In genomic region chr18:49178736-49179135, GRCh38 we compare ENCODE assay signal across 8 cellular contexts.
DNase-seq lines count a peak whose midpoint lies in the region; ATAC-seq, FAIRE-seq and TF ChIP-seq lines count a peak whose summit lies in the region.

No MANE protein-coding gene starts in this region.

- no peak for ATAC-seq in HG02970 (IDR thresholded peaks at IDR 0.05; ENCODE audit: low FRiP score, unreplicated experiment)
- no peak for ATAC-seq in HG02571 (IDR thresholded peaks at IDR 0.05; ENCODE audit: unreplicated experiment)
- no peak for ATAC-seq in GM18520 (IDR thresholded peaks at IDR 0.05; ENCODE audit: unreplicated experiment)
- no peak for ATAC-seq in HG03045 (IDR thresholded peaks at IDR 0.05; ENCODE audit: unreplicated experiment)

- H3K9me3 ChIP-seq in WERI-Rb-1 (ENCODE audit: severe bottlenecking): no peaks in the 10 kb centered on the region
- H3K9me3 ChIP-seq in kidney (ENCODE audit: control insufficient read depth in 1 of 2, low read length in 2 of 2): no peaks in the 10 kb centered on the region

- TF ChIP-seq POLR2A in GM12892 (IDR thresholded peaks at IDR 0.05; ENCODE audit: low read depth, low read length): no peak

- FAIRE-seq in GM12892 (lab: Jason Lieb, UNC): peak; percentile 36
- FAIRE-seq in kidney (lab: Jason Lieb, UNC): peak; percentile 58

- TF ChIP-seq CTCF in AG04449 (IDR thresholded peaks at IDR 0.05; ENCODE audit: insufficient read depth, low read length, missing control alignments): peak; percentile 54
- peak; percentile 36 for TF ChIP-seq CTCF in WERI-Rb-1 (IDR thresholded peaks at IDR 0.05; ENCODE audit: low read depth, low read length)
- TF ChIP-seq CTCF in kidney (IDR thresholded peaks at IDR 0.05; ENCODE audit: borderline replicate concordance, extremely low read depth, insufficient read depth): peak; percentile 71

- no peak overlapping the region for H3K27ac ChIP-seq in WERI-Rb-1
- H3K27ac ChIP-seq in kidney (ENCODE audit: low read depth in 2 of 2, low read length in 2 of 2): no peak overlapping the region

- DNase-seq in AG04449 (ENCODE audit: low read depth, low spot score) (no peak), GM12892 (ENCODE audit: insufficient read length) (no peak), WERI-Rb-1 (peak; percentile 45), kidney (no peak)

- H3K4me3 ChIP-seq in AG04449 (ENCODE audit: low read depth, low read length) (no peak overlapping the region), WERI-Rb-1 (ENCODE audit: low read depth, low read length) (no peak overlapping the region), kidney (ENCODE audit: low read length in 2 of 2) (no peak overlapping the region)

- intact Hi-C loops in kidney (cut with DNase I): no loop called here

- no peak overlapping the region for H3K9ac ChIP-seq in kidney (ENCODE audit: low read length in 2 of 2)

- CTCF ChIA-PET in AG04449 (lab: Yijun Ruan, JAX): interaction anchor here (0.7 to 2.8 kb wide), 21 partner anchors 11 to 505 kb away, joined by 3 to 18 read pairs (median 3); no protein-coding TSS in a partner anchor

- H3K27me3 ChIP-seq in WERI-Rb-1 (ENCODE audit: insufficient read depth, low read depth, severe bottlenecking): no peaks in the 10 kb centered on the region

- no peaks in the 10 kb centered on the region for H3K36me3 ChIP-seq in WERI-Rb-1
- no peaks in the 10 kb centered on the region for H3K36me3 ChIP-seq in kidney (ENCODE audit: control insufficient read depth in 1 of 2, insufficient read depth in 2 of 2, low read length in 2 of 2)

- POLR2A ChIA-PET in AG04449 (lab: Yijun Ruan, JAX): interaction anchor here (0.6 to 0.7 kb wide), 2 partner anchors 124 to 544 kb away, joined by 3 to 4 read pairs; no protein-coding TSS in a partner anchor

- no peaks in the 10 kb centered on the region for H3K4me1 ChIP-seq in kidney (ENCODE audit: control insufficient read depth in 1 of 2, insufficient read depth in 1 of 2, low read depth in 1 of 2, low read length in 2 of 2)
